ENCODE assay signal across 12 cellular contexts in genomic region chr6:124888581-124889371, GRCh38.
DNase-seq lines count a peak whose midpoint lies in the region; ATAC-seq and TF ChIP-seq lines count a peak whose summit lies in the region.
"Had no signal": no experiment of that assay in that cellular context is flagged by ENCODE, and none has a peak within 500 bp of the region (broad histone marks: within the 10 kb centered on the region; RNA-seq: fewer than 3 reads in every experiment).

No MANE protein-coding gene starts in this region.

- POLR2A ChIA-PET in CD4-positive, alpha-beta T cell (lab: Charles Lee) = no interaction called here

- CTCF ChIA-PET in CD4-positive, alpha-beta T cell (lab: Charles Lee) = interaction anchor here (0.6 kb wide), 1 partner anchor 270 kb away, joined by 4 read pairs; no protein-coding TSS in a partner anchor

- H3K36me3 Mint-ChIP-seq in CD4-positive, alpha-beta T cell (ENCODE audit: low read depth) = no peaks in the 10 kb centered on the region

- H3K27me3 ChIP-seq in CD4-positive, alpha-beta T cell (ENCODE audit: control insufficient read depth, insufficient read depth, low read length) = no peaks in the 10 kb centered on the region
- H3K27me3 ChIP-seq: adrenal gland, heart left ventricle had no signal

- no peak for ATAC-seq in CD4-positive, alpha-beta T cell (ENCODE audit: poor library complexity)
- ATAC-seq in HG03521 (IDR thresholded peaks at IDR 0.05; ENCODE audit: unreplicated experiment) = no peak
- no peak for ATAC-seq in GM21576 (IDR thresholded peaks at IDR 0.05; ENCODE audit: unreplicated experiment)
- ATAC-seq: heart left ventricle had no signal

- intact Hi-C loops in CD4-positive, alpha-beta T cell (cut with DNase I, micrococcal nuclease) = no loop called here

- no peaks in the 10 kb centered on the region for H3K9me3 Mint-ChIP-seq in CD4-positive, alpha-beta T cell

- H3K27me3 Mint-ChIP-seq in CD4-positive, alpha-beta T cell = no peaks in the 10 kb centered on the region

- no peak for TF ChIP-seq CTCF in CD4-positive, alpha-beta T cell (IDR thresholded peaks at IDR 0.05)
- TF ChIP-seq CTCF in GM20000 (IDR thresholded peaks at IDR 0.05; ENCODE audit: extremely low read depth, missing control alignments) = no peak

- H3K9me3 ChIP-seq in CD4-positive, alpha-beta T cell (ENCODE audit: control insufficient read depth, low read length) = no peaks in the 10 kb centered on the region
- H3K9me3 ChIP-seq: adrenal gland, heart left ventricle had no signal

- no peak for DNase-seq in CD4-positive, alpha-beta T cell
- peak; percentile 21 for DNase-seq in GM20000 (ENCODE audit: low spot score)
- DNase-seq in OCI-M1 (lab: John Stamatoyannopoulos, UW) = peak; percentile 72
- peak; percentile 51 for DNase-seq in kidney tubule cell (ENCODE audit: low spot score)
- no peak for DNase-seq in NCI-H146 (lab: John Stamatoyannopoulos, UW)
- no peak for DNase-seq in NCI-H1694 (lab: John Stamatoyannopoulos, UW)
- DNase-seq: adrenal gland, heart left ventricle, NCI-H1436 treated with DMSO at 0.1 percent for 48 hours had no signal

- no peak overlapping the region for H3K27ac Mint-ChIP-seq in CD4-positive, alpha-beta T cell

- H3K27ac ChIP-seq in CD4-positive, alpha-beta T cell (ENCODE audit: low read depth, low read length) = no peak overlapping the region
- H3K27ac ChIP-seq: adrenal gland, heart left ventricle, parathyroid adenoma had no signal

- peak overlapping the region; percentile 60 for H3K4me3 Mint-ChIP-seq in CD4-positive, alpha-beta T cell

- H3K4me1 Mint-ChIP-seq in CD4-positive, alpha-beta T cell (ENCODE audit: low read depth) = peaks cover 17% of the 10 kb centered on the region

Comparison
In these comparisons a context has a peak if more than half of its experiments do, and no peak if none do; other contexts are left out.
1. DNase-seq: peak in GM20000 (single experiment), OCI-M1 (single experiment) and kidney tubule cell (single experiment); none in CD4-positive, alpha-beta T cell (0 of 10), NCI-H146 (single experiment) and NCI-H1694 (single experiment).